ENCODE assay signal across 1 cellular context in genomic region chr13:99331881-99332293, GRCh38.
TF ChIP-seq lines count a peak whose summit lies in the region.

No MANE protein-coding gene starts in this region.

TF ChIP-seq in GM12878, 131 proteins besides CTCF, POLR2A, EP300 and RAD21 (continued from another document and continues in another):
- TF ChIP-seq USF2 (IDR thresholded peaks at IDR 0.05; ENCODE audit: borderline replicate concordance, low read depth, low read length) (no peak), RELB (IDR thresholded peaks at IDR 0.05; ENCODE audit: low read depth) (0 out of 2 replicates have a peak, but pooled peaks have one; percentile 28), BRCA1 (IDR thresholded peaks at IDR 0.05; ENCODE audit: low read depth, low read length) (no peak), ZSCAN29 (IDR thresholded peaks at IDR 0.05) (no peak), ZNF217 (IDR thresholded peaks at IDR 0.05) (no peak), BMI1 (IDR thresholded peaks at IDR 0.05; ENCODE audit: borderline replicate concordance) (no peak), ZBTB33 (IDR thresholded peaks at IDR 0.05) (no peak), RCOR1 (conservative IDR thresholded peaks at IDR 0.05; ENCODE audit: low read depth, low read length) (no peak), GATAD2B (conservative IDR thresholded peaks at IDR 0.05; ENCODE audit: low read depth) (peak; percentile 39; the same call in 1 of the 2 replicates), ZNF622 (IDR thresholded peaks at IDR 0.05) (no peak), SIN3A (IDR thresholded peaks at IDR 0.05; ENCODE audit: low read depth, low read length) (no peak), MAX (IDR thresholded peaks at IDR 0.05; ENCODE audit: low read depth, low read length) (no peak), ATF7 (IDR thresholded peaks at IDR 0.05; ENCODE audit: low read depth) (peak; percentile 65; the same call in 1 of the 2 replicates), SREBF1 (IDR thresholded peaks at IDR 0.05; ENCODE audit: low read length) (no peak), ZBTB4 (CRISPR knock-in tag; IDR thresholded peaks at IDR 0.05) (no peak), MLLT1 (IDR thresholded peaks at IDR 0.05) (peak; percentile 67; the same call in 1 of the 2 replicates), IKZF1 (conservative IDR thresholded peaks at IDR 0.05) (peak; percentile 74), NBN (IDR thresholded peaks at IDR 0.05) (no peak), DPF2 (IDR thresholded peaks at IDR 0.05) (peak; percentile 59; the same call in 1 of the 2 replicates), ETV6 (conservative IDR thresholded peaks at IDR 0.05 in 1 of 2, IDR thresholded peaks at IDR 0.05 in 1 of 2; ENCODE audit: borderline replicate concordance in 1 of 2, low read depth in 1 of 2) (peak in 1 of 2 experiments; percentile 40; a peak in 1 of 4 replicates), IKZF2 (IDR thresholded peaks at IDR 0.05) (peak; percentile 70 to 74), FOXK2 (IDR thresholded peaks at IDR 0.05) (no peak), TAF1 (IDR thresholded peaks at IDR 0.05; ENCODE audit: borderline replicate concordance, low read depth, low read length) (no peak), MEF2B (IDR thresholded peaks at IDR 0.05; ENCODE audit: partially characterized antibody, poor library complexity, severe bottlenecking) (peak; percentile 66), EGR1 (IDR thresholded peaks at IDR 0.05; ENCODE audit: borderline replicate concordance in 1 of 2, low read depth in 2 of 2, low read length in 2 of 2) (no peak), JUND (IDR thresholded peaks at IDR 0.05; ENCODE audit: low read depth, low read length) (no peak), SKIL (IDR thresholded peaks at IDR 0.05; ENCODE audit: low read depth, poor library complexity, severe bottlenecking) (no peak), USF1 (IDR thresholded peaks at IDR 0.05; ENCODE audit: borderline replicate concordance, extremely low read length, insufficient read depth, low read depth, low read length) (no peak), BCL11A (IDR thresholded peaks at IDR 0.05; ENCODE audit: low read depth, low read length) (peak; percentile 63; the same call in 1 of the 2 replicates), CHD2 (IDR thresholded peaks at IDR 0.05; ENCODE audit: borderline replicate concordance, low read depth, low read length) (no peak), HDAC6 (IDR thresholded peaks at IDR 0.05; ENCODE audit: unreplicated experiment) (no peak), SMARCA5 (IDR thresholded peaks at IDR 0.05) (no peak), PAX8 (IDR thresholded peaks at IDR 0.05) (no peak), CEBPZ (IDR thresholded peaks at IDR 0.05; ENCODE audit: low read depth, low read length) (no peak), SMAD5 (IDR thresholded peaks at IDR 0.05; ENCODE audit: low read depth) (no peak), FOXM1 (IDR thresholded peaks at IDR 0.05; ENCODE audit: low read depth, low read length) (peak; percentile 20; the same call in 1 of the 2 replicates), TBL1XR1 (IDR thresholded peaks at IDR 0.05; ENCODE audit: low read depth, low read length) (no peak; the same call in 1 of the 2 replicates), CREB1 (IDR thresholded peaks at IDR 0.05; ENCODE audit: low read depth) (no peak), PAX5 (IDR thresholded peaks at IDR 0.05; ENCODE audit: borderline replicate concordance, low read depth, low read length) (peak; percentile 71; the same call in 1 of the 2 replicates), JUNB (IDR thresholded peaks at IDR 0.05) (0 out of 2 replicates have a peak, but pooled peaks have one; percentile 9), ZNF687 (IDR thresholded peaks at IDR 0.05) (peak; percentile 45; the same call in 1 of the 2 replicates), RUNX3 (IDR thresholded peaks at IDR 0.05; ENCODE audit: low read length) (peak; percentile 97)
